ENCODE assay signal across 21 cellular contexts in genomic region chr2:240530181-240530580, GRCh38. TPM values are rescaled to one million over a fixed set of nuclear protein-coding genes. Genes with fewer than 3 reads are reported as not detected.
A peak's percentile ranks its signal among the peaks of the same experiment; 100 is the strongest.
DNase-seq lines count a peak whose midpoint lies in the region; ATAC-seq, FAIRE-seq and TF ChIP-seq lines count a peak whose summit lies in the region.
"Had no signal": no experiment of that assay in that cellular context is flagged by ENCODE, and none has a peak within 500 bp of the region (broad histone marks: within the 10 kb centered on the region; RNA-seq: fewer than 3 reads in every experiment).

No MANE protein-coding gene starts in this region.

- H3K4me1 Mint-ChIP-seq in activated CD8-positive, alpha-beta T cell treated with anti-CD3 and anti-CD28 coated beads, Interleukin-2, amount 10 ng/mL, durations not matched to agents 7 days and 5 days (ENCODE audit: low read depth) = no peaks in the 10 kb centered on the region
- no peaks in the 10 kb centered on the region for H3K4me1 Mint-ChIP-seq in activated CD8-positive, alpha-beta T cell treated with anti-CD3 and anti-CD28 coated beads for 36 hours (ENCODE audit: low read depth)
- H3K4me1 Mint-ChIP-seq: GM23338 had no signal

- H3K9me3 Mint-ChIP-seq in activated CD8-positive, alpha-beta T cell treated with anti-CD3 and anti-CD28 coated beads, Interleukin-2, amount 10 ng/mL, durations not matched to agents 7 days and 5 days (ENCODE audit: insufficient read depth) = peaks cover 33% of the 10 kb centered on the region
- H3K9me3 Mint-ChIP-seq in activated CD8-positive, alpha-beta T cell treated with anti-CD3 and anti-CD28 coated beads for 36 hours = peaks cover 28% of the 10 kb centered on the region

- H3K27ac ChIP-seq in coronary artery (no peak overlapping the region), vagina (no peak overlapping the region), small intestine (ENCODE audit: low read depth in 1 of 2, low read length in 1 of 2) (no peak overlapping the region)
- H3K27ac ChIP-seq: 22Rv1, A549, C4-2B, HL-60 had no signal

- H3K4me1 ChIP-seq in vagina = no peaks in the 10 kb centered on the region
- H3K4me1 ChIP-seq in small intestine (ENCODE audit: control insufficient read depth in 2 of 2, insufficient read depth in 1 of 2, low read depth in 1 of 2, low read length in 1 of 2) = no peaks in the 10 kb centered on the region
- H3K4me1 ChIP-seq: A549 had no signal

- no peak overlapping the region for H3K4me3 Mint-ChIP-seq in activated CD8-positive, alpha-beta T cell treated with anti-CD3 and anti-CD28 coated beads, Interleukin-2, amount 10 ng/mL, durations not matched to agents 7 days and 5 days
- no peak overlapping the region for H3K4me3 Mint-ChIP-seq in activated CD8-positive, alpha-beta T cell treated with anti-CD3 and anti-CD28 coated beads for 36 hours
- H3K4me3 Mint-ChIP-seq: CD4-positive, alpha-beta T cell; GM23338 had no signal

- peaks cover 89% of the 10 kb centered on the region for H3K36me3 Mint-ChIP-seq in activated CD8-positive, alpha-beta T cell treated with anti-CD3 and anti-CD28 coated beads, Interleukin-2, amount 10 ng/mL, durations not matched to agents 7 days and 5 days (ENCODE audit: low read depth)
- H3K36me3 Mint-ChIP-seq in activated CD8-positive, alpha-beta T cell treated with anti-CD3 and anti-CD28 coated beads for 36 hours (ENCODE audit: low read depth) = peaks cover 90% of the 10 kb centered on the region

- ATAC-seq in activated CD8-positive, alpha-beta T cell treated with anti-CD3 and anti-CD28 coated beads, Interleukin-2, amount 10 ng/mL, durations not matched to agents 7 days and 5 days = no peak
- no peak for ATAC-seq in activated CD8-positive, alpha-beta T cell treated with anti-CD3 and anti-CD28 coated beads for 36 hours
- ATAC-seq in HG03442 (IDR thresholded peaks at IDR 0.05; ENCODE audit: unreplicated experiment) = no peak
- ATAC-seq: A549, GM23338 had no signal

- TF ChIP-seq POLR2A in vagina (IDR thresholded peaks at IDR 0.05) = no peak

- TF ChIP-seq CTCF in activated CD8-positive, alpha-beta T cell treated with anti-CD3 and anti-CD28 coated beads for 36 hours (IDR thresholded peaks at IDR 0.05) = no peak
- TF ChIP-seq CTCF in coronary artery (IDR thresholded peaks at IDR 0.05) (no peak), vagina (IDR thresholded peaks at IDR 0.05) (no peak)

- no peaks in the 10 kb centered on the region for H3K27me3 ChIP-seq in vagina
- H3K27me3 ChIP-seq in small intestine (ENCODE audit: control insufficient read depth in 2 of 2, insufficient read depth in 2 of 2, low read length in 2 of 2) = no peaks in the 10 kb centered on the region

- no peak overlapping the region for H3K27ac Mint-ChIP-seq in activated CD8-positive, alpha-beta T cell treated with anti-CD3 and anti-CD28 coated beads, Interleukin-2, amount 10 ng/mL, durations not matched to agents 7 days and 5 days
- no peak overlapping the region for H3K27ac Mint-ChIP-seq in activated CD8-positive, alpha-beta T cell treated with anti-CD3 and anti-CD28 coated beads for 36 hours
- H3K27ac Mint-ChIP-seq: CD4-positive, alpha-beta T cell; GM23338 had no signal

- DNase-seq in activated CD8-positive, alpha-beta T cell treated with anti-CD3 and anti-CD28 coated beads, Interleukin-2, amount 10 ng/mL, durations not matched to agents 7 days and 5 days = peak; percentile 16
- DNase-seq in activated CD8-positive, alpha-beta T cell treated with anti-CD3 and anti-CD28 coated beads for 36 hours = no peak
- DNase-seq in coronary artery (ENCODE audit: low spot score) (peak; percentile 16), posterior vena cava (ENCODE audit: low spot score) (peak; percentile 58), vagina (ENCODE audit: extremely low spot score in 2 of 2) (peak; percentile 56 to 79), small intestine (no peak)
- DNase-seq: AML-193; Caco-2; CD4-positive, alpha-beta T cell; GDM1; HCEC 1CT had no signal

- FAIRE-seq in small intestine (lab: Jason Lieb, UNC) = no peak
- FAIRE-seq: A549, D721Med, GM12892, GM18507, H54 had no signal

- H3K36me3 ChIP-seq in vagina (peaks cover 0 to 11% of the 10 kb centered on the region in 2 donors), small intestine (ENCODE audit: control insufficient read depth in 2 of 2, insufficient read depth in 2 of 2, low read length in 2 of 2) (peaks cover 0 to 2% of the 10 kb centered on the region in 2 donors)

- POLR2A ChIA-PET in activated CD8-positive, alpha-beta T cell treated with anti-CD3 and anti-CD28 coated beads, Interleukin-2, amount 10 ng/mL, durations not matched to agents 7 days and 5 days (lab: Charles Lee) = no interaction called here
- POLR2A ChIA-PET in activated CD8-positive, alpha-beta T cell treated with anti-CD3 and anti-CD28 coated beads for 36 hours (lab: Charles Lee) = no interaction called here

- intact Hi-C loops in activated CD8-positive, alpha-beta T cell treated with anti-CD3 and anti-CD28 coated beads for 36 hours (cut with micrococcal nuclease) = no loop called here
- intact Hi-C loops in posterior vena cava (cut with DNase I) (loop anchor here in 1 of 2 donors (5.0 kb wide), 1 partner anchor 172 kb away; no protein-coding TSS in a partner anchor), vagina (cut with DNase I) (no loop called here)

- no peaks in the 10 kb centered on the region for H3K27me3 Mint-ChIP-seq in activated CD8-positive, alpha-beta T cell treated with anti-CD3 and anti-CD28 coated beads, Interleukin-2, amount 10 ng/mL, durations not matched to agents 7 days and 5 days (ENCODE audit: low read depth)
- no peaks in the 10 kb centered on the region for H3K27me3 Mint-ChIP-seq in activated CD8-positive, alpha-beta T cell treated with anti-CD3 and anti-CD28 coated beads for 36 hours
- H3K27me3 Mint-ChIP-seq: CD4-positive, alpha-beta T cell had no signal

- CTCF ChIA-PET in activated CD8-positive, alpha-beta T cell treated with anti-CD3 and anti-CD28 coated beads, Interleukin-2, amount 10 ng/mL, durations not matched to agents 7 days and 5 days (lab: Charles Lee) = no interaction called here
- CTCF ChIA-PET in activated CD8-positive, alpha-beta T cell treated with anti-CD3 and anti-CD28 coated beads for 36 hours (lab: Charles Lee) = no interaction called here

- H3K9me3 ChIP-seq in vagina = no peaks in the 10 kb centered on the region
- H3K9me3 ChIP-seq in small intestine (ENCODE audit: control insufficient read depth, low read depth) = no peaks in the 10 kb centered on the region

- no peak overlapping the region for H3K4me3 ChIP-seq in coronary artery
- H3K4me3 ChIP-seq in vagina = no peak overlapping the region
- H3K4me3 ChIP-seq in small intestine (ENCODE audit: low read depth in 1 of 2, low read length in 2 of 2) = no peak overlapping the region
- H3K4me3 ChIP-seq: A549, GM23338 had no signal

- WGBS in small intestine, 3 donors = 94 to 96% (median 94%) methylated on average over 7 of the region's 7 CpGs

RNA-seq across cellular contexts. Expression of gene ANKMY1, which starts 27.6 kb away (rescaled TPM):
- total RNA-seq in activated CD8-positive, alpha-beta T cell treated with anti-CD3 and anti-CD28 coated beads, Interleukin-2, amount 10 ng/mL, durations not matched to agents 7 days and 5 days = 10 to 100 TPM; 27.9 to 33.3 TPM
- 10 to 100 TPM; 14.5 to 18.6 TPM for total RNA-seq in activated CD8-positive, alpha-beta T cell treated with anti-CD3 and anti-CD28 coated beads for 36 hours
- total RNA-seq in posterior vena cava (10 to 100 TPM in 1 of 2 donors, 1 to 10 TPM in 1; 7.1 to 12.9 TPM), vagina (20.6 TPM)
- 1 to 10 TPM; 3.4 to 5.9 (median 5.9) TPM for polyA plus RNA-seq in small intestine

RNA-seq across cellular contexts. Expression of gene DUSP28, which starts 30.0 kb away (rescaled TPM):
- total RNA-seq in activated CD8-positive, alpha-beta T cell treated with anti-CD3 and anti-CD28 coated beads, Interleukin-2, amount 10 ng/mL, durations not matched to agents 7 days and 5 days = 1 to 10 TPM; 6.8 to 8.1 TPM
- total RNA-seq in activated CD8-positive, alpha-beta T cell treated with anti-CD3 and anti-CD28 coated beads for 36 hours = 1 to 10 TPM; 4.5 to 6.2 TPM
- total RNA-seq in posterior vena cava = 1 to 10 TPM; 2.0 to 2.3 TPM
- total RNA-seq in vagina = 5.9 TPM
- 1 to 10 TPM; 1.8 to 7.0 (median 3.1) TPM for polyA plus RNA-seq in small intestine

RNA-seq across cellular contexts. Expression of gene RNPEPL1, which starts 38.1 kb away (rescaled TPM):
- 100 to 1,000 TPM; 110 to 113 TPM for total RNA-seq in activated CD8-positive, alpha-beta T cell treated with anti-CD3 and anti-CD28 coated beads, Interleukin-2, amount 10 ng/mL, durations not matched to agents 7 days and 5 days
- total RNA-seq in activated CD8-positive, alpha-beta T cell treated with anti-CD3 and anti-CD28 coated beads for 36 hours = 10 to 100 TPM; 39.1 to 40.5 TPM
- total RNA-seq in posterior vena cava (10 to 100 TPM; 47.1 to 49.3 TPM), vagina (65.1 TPM)
- 100 to 1,000 TPM; 100 to 149 (median 131) TPM for polyA plus RNA-seq in small intestine

RNA-seq across cellular contexts. Expression of gene CAPN10, which starts 56.4 kb away (rescaled TPM):
- total RNA-seq in activated CD8-positive, alpha-beta T cell treated with anti-CD3 and anti-CD28 coated beads, Interleukin-2, amount 10 ng/mL, durations not matched to agents 7 days and 5 days = 10 to 100 TPM; 53.0 to 61.2 TPM
- 10 to 100 TPM; 26.8 to 29.1 TPM for total RNA-seq in activated CD8-positive, alpha-beta T cell treated with anti-CD3 and anti-CD28 coated beads for 36 hours
- total RNA-seq in posterior vena cava = 10 to 100 TPM; 18.6 to 22.6 TPM
- total RNA-seq in vagina = 14.2 TPM
- 10 to 100 TPM; 19.7 to 33.8 (median 32.9) TPM for polyA plus RNA-seq in small intestine

Comparison
In these comparisons a context has a peak if more than half of its experiments do, and no peak if none do; other contexts are left out.
1. DNase-seq: peak in activated CD8-positive, alpha-beta T cell treated with anti-CD3 and anti-CD28 coated beads, Interleukin-2, amount 10 ng/mL, durations not matched to agents 7 days and 5 days (single experiment), coronary artery (single experiment), posterior vena cava (single experiment) and vagina (2 of 2); none in activated CD8-positive, alpha-beta T cell treated with anti-CD3 and anti-CD28 coated beads for 36 hours (single experiment) and small intestine (single experiment).